Comparison of ENCODE assay signal across 33 cellular contexts in genomic region chr6:24469829-24470228, GRCh38. TPM values are rescaled to one million over a fixed set of nuclear protein-coding genes. Genes with fewer than 3 reads are reported as not detected.
"Had no signal": no experiment of that assay in that cellular context is flagged by ENCODE, and none has a peak within 500 bp of the region (broad histone marks: within the 10 kb centered on the region; RNA-seq: fewer than 3 reads in every experiment).

No MANE protein-coding gene starts in this region.

- H3K27me3 ChIP-seq: brain microvascular endothelial cell, SJCRH30 had no signal

- H3K27ac ChIP-seq: brain microvascular endothelial cell, KMS-11, SJCRH30, SK-N-MC, WERI-Rb-1 had no signal

- H3K4me1 ChIP-seq: SJCRH30 had no signal

- DNase-seq: activated CD4-positive, alpha-beta memory T cell treated with anti-CD3 and anti-CD28 coated beads, Interleukin-2, amount 10 ng/mL, durations not matched to agents 7 days and 5 days; activated CD4-positive, alpha-beta T cell treated with anti-CD3 and anti-CD28 coated beads for 1 hour; activated CD4-positive, alpha-beta T cell treated with anti-CD3 and anti-CD28 coated beads for 48 hours; activated CD4-positive, CD25-positive, alpha-beta regulatory T cell; activated CD8-positive, alpha-beta memory T cell treated with anti-CD3 and anti-CD28 coated beads for 24 hours; activated CD8-positive, alpha-beta memory T cell treated with anti-CD3 and anti-CD28 coated beads, Interleukin-2, amount 10 ng/mL, durations not matched to agents 7 days and 5 days; activated CD8-positive, alpha-beta memory T cell treated with anti-CD3 and anti-CD28 coated beads, Interleukin-2, amount 50 U/mL, for 48 hours; activated effector memory CD4-positive, alpha-beta T cell treated with Interleukin-2 at 50 U/mL for 16 hours; activated naive CD4-positive, alpha-beta T cell; activated naive CD4-positive, alpha-beta T cell treated with anti-CD3 and anti-CD28 coated beads, Interleukin-2, amount 50 U/mL, for 16 hours; activated naive CD8-positive, alpha-beta T cell treated with anti-CD3 and anti-CD28 coated beads for 36 hours; activated T-cell treated with anti-CD3 and anti-CD28 coated beads, Interleukin-2, amount 50 U/mL, for 48 hours; amygdala; brain microvascular endothelial cell; central memory CD4-positive, alpha-beta T cell; MM.1S; MV-4-11; NCI-H1092 treated with DMSO at 0.1 percent for 48 hours; NCI-H1417; NCI-H146; NCI-H187 treated with DMSO at 0.1 percent for 48 hours; NCI-H2081; NCI-H345; NCI-H524 treated with DMSO at 0.1 percent for 48 hours; SHP77; SJCRH30; T1000; WERI-Rb-1 had no signal

- H3K36me3 ChIP-seq: brain microvascular endothelial cell, SJCRH30, WERI-Rb-1 had no signal

- H3K4me3 ChIP-seq: SJCRH30, SK-N-MC had no signal

- H3K9me3 ChIP-seq: SJCRH30 had no signal

- H3K9ac ChIP-seq: KMS-11 had no signal

- H3K4me2 ChIP-seq: KMS-11 had no signal

- ATAC-seq: activated CD8-positive, alpha-beta memory T cell treated with anti-CD3 and anti-CD28 coated beads, Interleukin-2, amount 10 ng/mL, durations not matched to agents 7 days and 5 days; Panc1 had no signal

RNA-seq across cellular contexts. Expression of gene GPLD1, which starts 19.5 kb away (rescaled TPM):
- total RNA-seq: LHCN-M2, RPMI7951 had no signal
